9 cellular contexts compared by ENCODE assay signal in the genomic region with DNA sequence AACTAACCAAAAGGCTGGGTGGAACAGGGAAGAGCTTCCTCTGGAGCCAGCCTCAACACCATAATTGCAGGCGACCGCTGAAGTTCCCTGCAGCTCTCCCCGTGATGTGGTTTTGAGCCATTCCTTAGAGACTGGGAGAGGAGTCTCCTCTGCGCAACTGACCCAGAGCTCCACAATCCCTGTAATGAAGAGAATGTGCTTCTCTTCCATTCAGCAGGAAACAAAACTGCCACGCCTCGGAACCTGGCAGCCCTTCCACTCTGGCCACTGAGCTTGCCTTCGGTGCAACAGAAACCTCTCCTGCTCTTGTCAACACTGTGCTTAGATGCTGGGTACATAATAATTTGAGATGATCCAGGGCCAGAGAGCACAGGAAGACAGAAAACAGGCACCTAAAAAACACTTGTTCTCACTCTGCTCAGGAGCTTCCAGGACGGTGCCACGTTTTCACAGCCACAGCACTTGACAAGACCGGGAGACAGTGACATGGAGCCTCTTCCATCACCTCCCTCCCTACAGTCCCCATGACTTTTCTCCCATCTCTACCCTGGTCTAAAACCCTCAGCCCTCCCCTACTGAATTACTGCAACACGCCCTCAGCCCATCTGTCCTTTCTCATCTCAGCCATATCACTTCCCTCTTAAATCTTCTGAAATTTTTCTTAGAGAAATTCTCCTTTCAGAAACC.
A peak's percentile ranks its signal among the peaks of the same experiment; 100 is the strongest.
DNase-seq lines count a peak whose midpoint lies in the region; ATAC-seq and TF ChIP-seq lines count a peak whose summit lies in the region.
"Had no signal": no experiment of that assay in that cellular context is flagged by ENCODE, and none has a peak within 500 bp of the region (broad histone marks: within the 10 kb centered on the region; RNA-seq: fewer than 3 reads in every experiment).

No MANE protein-coding gene starts in this region.

- H3K4me1 ChIP-seq in SJCRH30 (no peaks in the 10 kb centered on the region; the same call in none of the 2 replicates), trophoblast cell (ENCODE audit: control insufficient read depth in 1 of 2, insufficient read depth in 2 of 2, low read length in 2 of 2) (peaks cover 6 to 11% of the 10 kb centered on the region in 2 experiments)

- H3K4me2 ChIP-seq in trophoblast cell (ENCODE audit: low read length), result no peak overlapping the region

- no peak for TF ChIP-seq CTCF in GM10266 (IDR thresholded peaks at IDR 0.05; ENCODE audit: control insufficient read depth, insufficient read depth, low read depth, missing control alignments)

- no peaks in the 10 kb centered on the region for H3K79me2 ChIP-seq in trophoblast cell (ENCODE audit: control insufficient read depth, insufficient read depth, low read length, poor library complexity)

- H2BK5ac ChIP-seq in trophoblast cell (ENCODE audit: low read depth, low read length, poor library complexity), result no peak overlapping the region

- H3K4me3 ChIP-seq in SJCRH30 (no peak overlapping the region), trophoblast cell (ENCODE audit: low read depth, low read length) (no peak overlapping the region)

- DNase-seq in Caki2 (ENCODE audit: low read depth) (peak; percentile 41), SJCRH30 (peak; percentile 4 to 26), foreskin melanocyte (peak; percentile 81), trophoblast cell (peak; percentile 62 to 75), GM10266 (ENCODE audit: extremely low spot score) (no peak)
- DNase-seq: GF-D8 had no signal

- H3K27me3 ChIP-seq in SJCRH30, result no peaks in the 10 kb centered on the region
- no peaks in the 10 kb centered on the region for H3K27me3 ChIP-seq in trophoblast cell (ENCODE audit: insufficient read depth, low read length)

- no peak overlapping the region for H2AFZ ChIP-seq in trophoblast cell (ENCODE audit: insufficient read depth, low read length, poor library complexity)

- no peak overlapping the region for H3K27ac ChIP-seq in SJCRH30
- no peak overlapping the region for H3K27ac ChIP-seq in trophoblast cell (ENCODE audit: low read depth, low read length)

- in situ Hi-C loops in Caki2 (cut with HindIII; ENCODE audit: low pct_unique_long_range_greater_than_20kb, low sequenced_read_pairs), result no loop called here

- H3K4ac ChIP-seq in trophoblast cell (ENCODE audit: low read depth, low read length), result no peak overlapping the region

- H3K9me3 ChIP-seq in SJCRH30 (replicated peaks) (no peaks in the 10 kb centered on the region), trophoblast cell (ENCODE audit: insufficient read depth, low read depth, low read length) (no peaks in the 10 kb centered on the region)

- ATAC-seq in GM21390 (IDR thresholded peaks at IDR 0.05; ENCODE audit: unreplicated experiment), result no peak
- ATAC-seq in HG03520 (IDR thresholded peaks at IDR 0.05; ENCODE audit: unreplicated experiment), result no peak
- ATAC-seq in GM19351 (IDR thresholded peaks at IDR 0.05; ENCODE audit: unreplicated experiment), result no peak

- H2AK5ac ChIP-seq in trophoblast cell (ENCODE audit: low read length), result no peak overlapping the region

- no peak overlapping the region for H3K9ac ChIP-seq in trophoblast cell (ENCODE audit: low read length)

- no peak overlapping the region for H2BK12ac ChIP-seq in trophoblast cell (ENCODE audit: low read length)

- no peak overlapping the region for H4K12ac ChIP-seq in trophoblast cell (ENCODE audit: low read depth, low read length)

- H4K8ac ChIP-seq in trophoblast cell (ENCODE audit: low read depth, low read length), result no peak overlapping the region

- H2BK120ac ChIP-seq in trophoblast cell (ENCODE audit: insufficient read depth, low read length, poor library complexity), result no peak overlapping the region

- no peaks in the 10 kb centered on the region for H3K79me1 ChIP-seq in trophoblast cell (ENCODE audit: low read length)

- H3K23ac ChIP-seq in trophoblast cell (ENCODE audit: low read length), result no peak overlapping the region

- H3K14ac ChIP-seq in trophoblast cell (ENCODE audit: low read length), result no peak overlapping the region

- whole genome bisulfite sequencing in trophoblast cell (ENCODE audit: extremely low coverage, insufficient coverage, insufficient read length), result no CpG with 5 or more reads among the region's 11 CpGs

- H3K36me3 ChIP-seq in SJCRH30 (no peaks in the 10 kb centered on the region), trophoblast cell (ENCODE audit: control insufficient read depth in 1 of 2, insufficient read depth in 2 of 2, low read length in 2 of 2) (peaks cover 0 to 1% of the 10 kb centered on the region in 2 experiments)

- H4K91ac ChIP-seq in trophoblast cell (ENCODE audit: low read depth, low read length), result no peak overlapping the region

- H3K18ac ChIP-seq in trophoblast cell (ENCODE audit: low read length), result no peak overlapping the region
